In genomic region chr5:32298056-32298420, GRCh38 we compare ENCODE assay signal across 9 cellular contexts. TPM values are rescaled to one million over a fixed set of nuclear protein-coding genes. Genes with fewer than 3 reads are reported as not detected.
DNase-seq lines count a peak whose midpoint lies in the region; ATAC-seq and TF ChIP-seq lines count a peak whose summit lies in the region.
"Had no signal": no experiment of that assay in that cellular context is flagged by ENCODE, and none has a peak within 500 bp of the region (broad histone marks: within the 10 kb centered on the region; RNA-seq: fewer than 3 reads in every experiment).

No MANE protein-coding gene starts in this region.

- H3K36me3 ChIP-seq in H7 (replicated peaks; ENCODE audit: control insufficient read depth, insufficient read depth, low read length), result peaks cover 2% of the 10 kb centered on the region

- H3K27me3 ChIP-seq in H7 (ENCODE audit: control insufficient read depth, insufficient read depth, low read length), result no peaks in the 10 kb centered on the region

- H3K9me3 Mint-ChIP-seq in HFFc6, result no peaks in the 10 kb centered on the region

- peak; percentile 81 for ATAC-seq in GM18498 (IDR thresholded peaks at IDR 0.05; ENCODE audit: unreplicated experiment)
- peak; percentile 23 for ATAC-seq in T-helper 17 cell

- H3K4me3 ChIP-seq in H7 (ENCODE audit: insufficient read depth, low read depth, low read length), result no peak overlapping the region

- H3K27ac Mint-ChIP-seq in HFFc6, result peak overlapping the region; percentile 44
- peak overlapping the region; percentile 67 for H3K27ac Mint-ChIP-seq in T-helper 17 cell

- H3K4me1 Mint-ChIP-seq in HFFc6 (ENCODE audit: low read depth) (peaks cover 28% of the 10 kb centered on the region), T-helper 17 cell (peaks cover 57% of the 10 kb centered on the region)

- H3K9me3 ChIP-seq in T-helper 17 cell (ENCODE audit: control insufficient read depth, low read length, poor library complexity, severe bottlenecking), result no peaks in the 10 kb centered on the region

- no peak for TF ChIP-seq CTCF in HFFc6 (IDR thresholded peaks at IDR 0.05)

- no peak for DNase-seq in HFFc6
- no peak for DNase-seq in T-helper 17 cell
- DNase-seq in myocyte (ENCODE audit: low read depth), result peak; percentile 70
- DNase-seq in NCI-H82 (lab: John Stamatoyannopoulos, UW), result no peak
- DNase-seq in SKM-1 (lab: John Stamatoyannopoulos, UW; ENCODE audit: unreplicated experiment), result no peak
- no peak for DNase-seq in GM19240 (ENCODE audit: insufficient read length, low spot score)
- no peak for DNase-seq in H7
- DNase-seq: NCI-H2107 had no signal

- H3K36me3 Mint-ChIP-seq in HFFc6 (ENCODE audit: low read depth) (peaks cover 9% of the 10 kb centered on the region), T-helper 17 cell (ENCODE audit: low read depth) (peaks cover 9% of the 10 kb centered on the region)

- H3K4me3 Mint-ChIP-seq in HFFc6, result no peak overlapping the region
- H3K4me3 Mint-ChIP-seq in T-helper 17 cell, result no peak overlapping the region

- H3K27me3 Mint-ChIP-seq in HFFc6 (ENCODE audit: insufficient read depth) (peaks cover 1% of the 10 kb centered on the region), T-helper 17 cell (no peaks in the 10 kb centered on the region)

RNA-seq across cellular contexts. Expression of gene MTMR12, which starts 14.7 kb away (rescaled TPM):
- 10 to 100 TPM; 20.7 to 26.0 (median 22.4) TPM for total RNA-seq in HFFc6 (2021; fragmentation: NEBNext Ultra II Directional; extraction: Animal tissue kit (Norgen Biotek cat#: 25700))
- total RNA-seq in T-helper 17 cell (10 to 100 TPM; 20.6 to 29.4 TPM), myocyte (21.8 and 22.5 TPM in 2 replicates)
- polyA plus RNA-seq in myocyte (2012), result 10.8 TPM
- 22.9 and 33.5 TPM in 2 replicates for total RNA-seq in H7 (2014; rRNA removed; shearing (Covaris generic))
